1 cellular context compared by ENCODE assay signal in the genomic region with DNA sequence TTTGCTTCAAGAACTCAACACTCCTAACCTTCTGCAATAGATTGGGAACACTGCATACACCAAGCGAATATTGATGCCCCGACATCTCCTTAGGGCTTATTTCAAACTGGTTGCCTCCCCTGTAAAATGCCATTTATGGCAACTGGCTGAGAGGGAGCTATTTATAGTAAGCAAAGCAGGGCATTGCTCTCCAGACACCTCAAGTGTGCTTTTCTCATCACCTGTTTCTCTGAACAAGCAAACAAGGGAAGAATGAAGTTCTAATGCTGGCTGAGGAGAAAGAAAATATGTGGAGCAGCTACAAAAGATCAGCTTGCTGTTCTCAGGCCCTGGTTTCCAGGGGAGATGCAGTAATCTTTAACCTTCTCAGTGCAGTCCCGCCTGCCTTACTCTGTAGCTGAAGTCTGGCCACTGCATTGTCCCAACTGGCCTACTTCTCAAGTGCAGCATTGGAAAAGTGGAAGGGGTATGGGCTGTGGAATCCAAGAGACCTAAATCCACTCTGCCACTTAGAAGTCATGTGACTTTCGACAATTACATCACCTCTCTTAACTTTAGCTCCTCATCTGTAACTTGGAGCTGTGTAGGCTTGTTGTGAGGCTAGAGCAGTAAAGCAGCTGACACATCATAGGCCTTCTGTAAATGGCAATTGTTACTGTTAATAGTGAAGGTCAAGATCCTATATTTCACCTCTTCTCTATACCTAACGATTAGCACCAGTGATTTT.
A peak's percentile ranks its signal among the peaks of the same experiment; 100 is the strongest.
TF ChIP-seq lines count a peak whose summit lies in the region.

No MANE protein-coding gene starts in this region.

TF ChIP-seq in K562, 482 proteins besides CTCF, POLR2A, EP300 and RAD21 (continued from another document):
- peak; percentile 70 for TF ChIP-seq TFE3 (CRISPR knock-in tag; IDR thresholded peaks at IDR 0.05)
